12 cellular contexts compared by ENCODE assay signal in genomic region chr3:51673181-51673801, GRCh38. TPM values are rescaled to one million over a fixed set of nuclear protein-coding genes. Genes with fewer than 3 reads are reported as not detected.
DNase-seq lines count a peak whose midpoint lies in the region; TF ChIP-seq lines count a peak whose summit lies in the region.
"Had no signal": no experiment of that assay in that cellular context is flagged by ENCODE, and none has a peak within 500 bp of the region (broad histone marks: within the 10 kb centered on the region; RNA-seq: fewer than 3 reads in every experiment).

No MANE protein-coding gene starts in this region.

- H4K20me1 ChIP-seq in neural progenitor cell (ENCODE audit: low read depth) = peaks cover 29% of the 10 kb centered on the region

- CTCF ChIA-PET in CD8-positive, alpha-beta memory T cell (lab: Charles Lee) = interaction anchor here (8.3 to 13.9 kb wide), 2 partner anchors 12 to 172 kb away, joined by 93 to 210 read pairs; partner anchors contain the start of gene DCAF1

- H3K4me1 Mint-ChIP-seq in CD8-positive, alpha-beta memory T cell = peaks cover 75 to 92% (median 84%) of the 10 kb centered on the region in 3 donors
- peaks cover 86% of the 10 kb centered on the region for H3K4me1 Mint-ChIP-seq in dendritic cell treated with granulocyte-macrophage colony-stimulating factor and Interleukin-4, amounts not matched to agents 40 ng/mL and 50 ng/mL, for 4 days (ENCODE audit: low read depth)
- H3K4me1 Mint-ChIP-seq in neural progenitor cell = peaks cover 28% of the 10 kb centered on the region

- no peaks in the 10 kb centered on the region for H3K9me3 Mint-ChIP-seq in CD8-positive, alpha-beta memory T cell
- no peaks in the 10 kb centered on the region for H3K9me3 Mint-ChIP-seq in dendritic cell treated with granulocyte-macrophage colony-stimulating factor and Interleukin-4, amounts not matched to agents 40 ng/mL and 50 ng/mL, for 4 days
- H3K9me3 Mint-ChIP-seq in neural progenitor cell = no peaks in the 10 kb centered on the region
- H3K9me3 Mint-ChIP-seq: IgD-negative memory B cell had no signal

- no peak overlapping the region for H3K4me2 ChIP-seq in neural progenitor cell

- peak overlapping the region; percentile 51 to 87 (median 79) for H3K4me3 Mint-ChIP-seq in CD8-positive, alpha-beta memory T cell
- H3K4me3 Mint-ChIP-seq in dendritic cell treated with granulocyte-macrophage colony-stimulating factor and Interleukin-4, amounts not matched to agents 40 ng/mL and 50 ng/mL, for 4 days = no peak overlapping the region
- peak overlapping the region; percentile 48 for H3K4me3 Mint-ChIP-seq in neural progenitor cell

- TF ChIP-seq POLR2A in erythroblast (IDR thresholded peaks at IDR 0.05; ENCODE audit: low read length) = no peak

- intact Hi-C loops in dendritic cell treated with granulocyte-macrophage colony-stimulating factor and Interleukin-4, amounts not matched to agents 40 ng/mL and 50 ng/mL, for 4 days (cut with micrococcal nuclease) = no loop called here

- peaks cover 82% of the 10 kb centered on the region for H3K4me1 ChIP-seq in CD8-positive, alpha-beta memory T cell (ENCODE audit: insufficient read depth, low read length)
- H3K4me1 ChIP-seq in NT2/D1 (ENCODE audit: insufficient read depth, insufficient read length) = peaks cover 12% of the 10 kb centered on the region
- no peaks in the 10 kb centered on the region for H3K4me1 ChIP-seq in neural progenitor cell

- peaks cover 0 to 2% of the 10 kb centered on the region in 2 donors for H3K27me3 Mint-ChIP-seq in CD8-positive, alpha-beta memory T cell
- no peaks in the 10 kb centered on the region for H3K27me3 Mint-ChIP-seq in dendritic cell treated with granulocyte-macrophage colony-stimulating factor and Interleukin-4, amounts not matched to agents 40 ng/mL and 50 ng/mL, for 4 days
- H3K27me3 Mint-ChIP-seq in neural progenitor cell (ENCODE audit: insufficient read depth, low read depth) = peaks cover 7% of the 10 kb centered on the region
- H3K27me3 Mint-ChIP-seq: IgD-negative memory B cell had no signal

- no peak for TF ChIP-seq CTCF in neural progenitor cell (IDR thresholded peaks at IDR 0.05)

- no peaks in the 10 kb centered on the region for H3K27me3 ChIP-seq in CD8-positive, alpha-beta memory T cell (ENCODE audit: insufficient read depth, low read length, poor library complexity, severe bottlenecking)
- H3K27me3 ChIP-seq in NT2/D1 (ENCODE audit: insufficient read depth, insufficient read length) (no peaks in the 10 kb centered on the region), neural progenitor cell (peaks cover 39% of the 10 kb centered on the region)
- H3K27me3 ChIP-seq: heart right ventricle, SJSA1 had no signal

- no peak overlapping the region for H3K4me3 ChIP-seq in CD8-positive, alpha-beta memory T cell (ENCODE audit: low read length)
- H3K4me3 ChIP-seq in NT2/D1 (ENCODE audit: insufficient read length, low read depth) (no peak overlapping the region), neural progenitor cell (no peak overlapping the region)
- H3K4me3 ChIP-seq: SJSA1 had no signal

- peaks cover 23% of the 10 kb centered on the region for H3K36me3 ChIP-seq in CD8-positive, alpha-beta memory T cell (ENCODE audit: insufficient read depth, low read length)
- H3K36me3 ChIP-seq in NT2/D1 (ENCODE audit: insufficient read depth, insufficient read length, low read length) (peaks cover 27% of the 10 kb centered on the region), neural progenitor cell (no peaks in the 10 kb centered on the region)

- no peaks in the 10 kb centered on the region for H3K9me3 ChIP-seq in CD8-positive, alpha-beta memory T cell (ENCODE audit: low read length)
- H3K9me3 ChIP-seq in NT2/D1 (ENCODE audit: insufficient read depth, low read length) (no peaks in the 10 kb centered on the region), neural progenitor cell (ENCODE audit: low read depth) (no peaks in the 10 kb centered on the region)
- H3K9me3 ChIP-seq: heart right ventricle, SJSA1 had no signal

- POLR2A ChIA-PET in CD8-positive, alpha-beta memory T cell (lab: Charles Lee) = interaction anchor here (2.7 kb wide), 1 partner anchor 8 kb away, joined by 26 read pairs; no protein-coding TSS in a partner anchor

- DNase-seq in CD8-positive, alpha-beta memory T cell = no peak
- DNase-seq in NT2/D1 (ENCODE audit: low read depth, low spot score) = no peak
- peak; percentile 39 for DNase-seq in neural progenitor cell (ENCODE audit: low spot score)
- DNase-seq in pons (ENCODE audit: low spot score) = no peak
- DNase-seq in erythroblast (lab: John Stamatoyannopoulos, UW) = no peak
- DNase-seq in NCI-H2081 treated with DMSO at 0.1 percent for 48 hours (lab: John Stamatoyannopoulos, UW) = no peak
- DNase-seq in NCI-H128 (lab: John Stamatoyannopoulos, UW; ENCODE audit: unreplicated experiment) = no peak
- DNase-seq: cortex of kidney, heart right ventricle had no signal

- H3K36me3 Mint-ChIP-seq in CD8-positive, alpha-beta memory T cell = peaks cover 6 to 37% (median 11%) of the 10 kb centered on the region in 3 donors
- peaks cover 59% of the 10 kb centered on the region for H3K36me3 Mint-ChIP-seq in dendritic cell treated with granulocyte-macrophage colony-stimulating factor and Interleukin-4, amounts not matched to agents 40 ng/mL and 50 ng/mL, for 4 days (ENCODE audit: low read depth)
- H3K36me3 Mint-ChIP-seq in neural progenitor cell = no peaks in the 10 kb centered on the region
- H3K36me3 Mint-ChIP-seq: IgD-negative memory B cell had no signal

- no peaks in the 10 kb centered on the region for H3K79me2 ChIP-seq in neural progenitor cell (ENCODE audit: low read depth)

- peaks cover 33% of the 10 kb centered on the region for H3F3A ChIP-seq in neural progenitor cell (ENCODE audit: low read depth)

- peak overlapping the region; percentile 58 to 95 (median 85) for H3K27ac Mint-ChIP-seq in CD8-positive, alpha-beta memory T cell
- peak overlapping the region; percentile 40 for H3K27ac Mint-ChIP-seq in dendritic cell treated with granulocyte-macrophage colony-stimulating factor and Interleukin-4, amounts not matched to agents 40 ng/mL and 50 ng/mL, for 4 days
- H3K27ac Mint-ChIP-seq in neural progenitor cell = peak overlapping the region; percentile 34

- H2AFZ ChIP-seq in neural progenitor cell (replicated peaks) = no peak overlapping the region

- H3K9ac ChIP-seq in NT2/D1 (ENCODE audit: insufficient read length, low read depth) (peak overlapping the region; percentile 46), neural progenitor cell (no peak overlapping the region)

- H3K27ac ChIP-seq in CD8-positive, alpha-beta memory T cell (ENCODE audit: low read depth, low read length) = no peak overlapping the region
- no peak overlapping the region for H3K27ac ChIP-seq in neural progenitor cell
- H3K27ac ChIP-seq: SJSA1 had no signal

RNA-seq across cellular contexts. Expression of gene TEX264, which starts 2.2 kb away (rescaled TPM):
- total RNA-seq in CD8-positive, alpha-beta memory T cell = 10 to 100 TPM; 48.2 to 52.3 TPM
- 110 TPM for polyA plus RNA-seq in CD8-positive, alpha-beta memory T cell
- total RNA-seq in neural progenitor cell (ENCODE audit: low replicate concordance) = 0.54 and 2.8 TPM in 2 replicates

RNA-seq across cellular contexts. Expression of gene GRM2, which starts 33.6 kb away (rescaled TPM):
- under 1 TPM; 0.59 to 0.62 TPM for total RNA-seq in CD8-positive, alpha-beta memory T cell
- polyA plus RNA-seq in CD8-positive, alpha-beta memory T cell = 0.10 TPM
- 1.9 and 4.9 TPM in 2 replicates for total RNA-seq in neural progenitor cell (ENCODE audit: low replicate concordance)
- polyA plus RNA-seq: IgD-negative memory B cell had no signal

Comparison
In these comparisons a context has a peak if more than half of its experiments do, and no peak if none do; other contexts are left out.
1. H3K27ac Mint-ChIP-seq: peak in every context shown above with its lines; median percentile 85 in CD8-positive, alpha-beta memory T cell; 40 in dendritic cell treated with granulocyte-macrophage colony-stimulating factor and Interleukin-4, amounts not matched to agents 40 ng/mL and 50 ng/mL, for 4 days; 34 in neural progenitor cell.
2. RNA of gene TEX264, which starts 2.2 kb away (total RNA-seq): 48.2 to 52.3 TPM in CD8-positive, alpha-beta memory T cell; 0.54 to 2.8 TPM in neural progenitor cell; every median in the first group is over 10 times any median in the second.